ENCODE assay signal across 1 cellular context in the genomic region with DNA sequence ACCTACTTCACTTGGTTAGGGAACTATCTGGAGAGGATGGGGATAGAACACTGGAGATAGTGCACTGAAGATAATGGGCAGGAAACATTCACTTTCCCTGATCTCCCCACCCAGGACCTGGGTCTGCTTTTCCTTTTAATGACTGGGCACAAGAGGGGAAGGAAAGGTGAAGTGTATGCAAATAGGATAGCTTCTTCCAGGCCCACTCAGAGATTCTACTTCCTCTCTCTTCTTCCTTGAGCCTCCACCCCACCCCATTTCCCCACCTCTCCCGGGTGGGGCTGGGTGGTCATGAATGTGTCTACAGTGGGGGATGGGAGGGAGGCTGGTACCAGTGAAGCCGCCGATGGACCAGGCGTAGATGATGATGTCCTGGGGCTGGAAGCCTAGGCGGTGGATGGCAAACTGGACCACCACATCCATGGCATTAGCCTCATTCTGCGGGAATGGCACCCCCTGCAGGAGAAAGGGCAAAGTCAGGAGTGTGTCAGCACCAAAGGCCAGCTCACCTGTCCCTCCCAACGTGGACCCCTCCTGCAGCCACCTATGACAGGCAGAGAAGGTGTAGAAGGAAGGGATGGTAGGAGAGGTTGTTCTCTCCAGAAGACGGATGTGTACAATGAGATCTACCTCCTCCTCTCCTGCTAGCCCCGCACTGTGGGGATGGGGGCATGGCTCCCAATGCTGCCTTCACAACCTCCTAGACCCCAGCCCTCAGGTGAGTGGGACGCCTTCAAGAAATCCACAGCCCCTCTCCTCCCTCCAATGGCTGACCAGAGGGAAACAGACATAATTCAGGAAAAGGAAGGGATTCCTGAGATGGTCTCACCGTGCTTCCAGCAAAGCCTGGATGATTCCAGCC.
TF ChIP-seq lines count a peak whose summit lies in the region.

No MANE protein-coding gene starts in this region.

TF ChIP-seq in WTC11, 78 proteins besides CTCF, POLR2A, EP300 and RAD21:
- TF ChIP-seq IRF2 (CRISPR knock-in tag; IDR thresholded peaks at IDR 0.05; ENCODE audit: borderline replicate concordance, low read depth) (no peak), SOX15 (CRISPR knock-in tag; IDR thresholded peaks at IDR 0.05) (no peak), HMGA2 (CRISPR knock-in tag; IDR thresholded peaks at IDR 0.05) (no peak), IRF1 (CRISPR knock-in tag; IDR thresholded peaks at IDR 0.05) (no peak), ZNF219 (CRISPR knock-in tag; IDR thresholded peaks at IDR 0.05; ENCODE audit: borderline replicate concordance) (no peak), ESRRA (CRISPR knock-in tag; IDR thresholded peaks at IDR 0.05; ENCODE audit: borderline replicate concordance) (no peak), GABPB1 (CRISPR knock-in tag; IDR thresholded peaks at IDR 0.05) (no peak), AFF4 (CRISPR knock-in tag; IDR thresholded peaks at IDR 0.05; ENCODE audit: borderline replicate concordance) (no peak), ZNF671 (CRISPR knock-in tag; IDR thresholded peaks at IDR 0.05) (no peak)
- TF ChIP-seq, protein P1, sequence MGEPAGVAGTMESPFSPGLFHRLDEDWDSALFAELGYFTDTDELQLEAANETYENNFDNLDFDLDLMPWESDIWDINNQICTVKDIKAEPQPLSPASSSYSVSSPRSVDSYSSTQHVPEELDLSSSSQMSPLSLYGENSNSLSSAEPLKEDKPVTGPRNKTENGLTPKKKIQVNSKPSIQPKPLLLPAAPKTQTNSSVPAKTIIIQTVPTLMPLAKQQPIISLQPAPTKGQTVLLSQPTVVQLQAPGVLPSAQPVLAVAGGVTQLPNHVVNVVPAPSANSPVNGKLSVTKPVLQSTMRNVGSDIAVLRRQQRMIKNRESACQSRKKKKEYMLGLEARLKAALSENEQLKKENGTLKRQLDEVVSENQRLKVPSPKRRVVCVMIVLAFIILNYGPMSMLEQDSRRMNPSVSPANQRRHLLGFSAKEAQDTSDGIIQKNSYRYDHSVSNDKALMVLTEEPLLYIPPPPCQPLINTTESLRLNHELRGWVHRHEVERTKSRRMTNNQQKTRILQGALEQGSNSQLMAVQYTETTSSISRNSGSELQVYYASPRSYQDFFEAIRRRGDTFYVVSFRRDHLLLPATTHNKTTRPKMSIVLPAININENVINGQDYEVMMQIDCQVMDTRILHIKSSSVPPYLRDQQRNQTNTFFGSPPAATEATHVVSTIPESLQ (CRISPR knock-in tag; IDR thresholded peaks at IDR 0.05): no peak
- TF ChIP-seq, protein P2, sequence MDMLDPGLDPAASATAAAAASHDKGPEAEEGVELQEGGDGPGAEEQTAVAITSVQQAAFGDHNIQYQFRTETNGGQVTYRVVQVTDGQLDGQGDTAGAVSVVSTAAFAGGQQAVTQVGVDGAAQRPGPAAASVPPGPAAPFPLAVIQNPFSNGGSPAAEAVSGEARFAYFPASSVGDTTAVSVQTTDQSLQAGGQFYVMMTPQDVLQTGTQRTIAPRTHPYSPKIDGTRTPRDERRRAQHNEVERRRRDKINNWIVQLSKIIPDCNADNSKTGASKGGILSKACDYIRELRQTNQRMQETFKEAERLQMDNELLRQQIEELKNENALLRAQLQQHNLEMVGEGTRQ (CRISPR knock-in tag; IDR thresholded peaks at IDR 0.05): no peak
- TF ChIP-seq, protein P3, sequence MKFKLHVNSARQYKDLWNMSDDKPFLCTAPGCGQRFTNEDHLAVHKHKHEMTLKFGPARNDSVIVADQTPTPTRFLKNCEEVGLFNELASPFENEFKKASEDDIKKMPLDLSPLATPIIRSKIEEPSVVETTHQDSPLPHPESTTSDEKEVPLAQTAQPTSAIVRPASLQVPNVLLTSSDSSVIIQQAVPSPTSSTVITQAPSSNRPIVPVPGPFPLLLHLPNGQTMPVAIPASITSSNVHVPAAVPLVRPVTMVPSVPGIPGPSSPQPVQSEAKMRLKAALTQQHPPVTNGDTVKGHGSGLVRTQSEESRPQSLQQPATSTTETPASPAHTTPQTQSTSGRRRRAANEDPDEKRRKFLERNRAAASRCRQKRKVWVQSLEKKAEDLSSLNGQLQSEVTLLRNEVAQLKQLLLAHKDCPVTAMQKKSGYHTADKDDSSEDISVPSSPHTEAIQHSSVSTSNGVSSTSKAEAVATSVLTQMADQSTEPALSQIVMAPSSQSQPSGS (CRISPR knock-in tag; IDR thresholded peaks at IDR 0.05; ENCODE audit: borderline replicate concordance, low read depth): no peak
